23 cellular contexts compared by ENCODE assay signal in the genomic region with DNA sequence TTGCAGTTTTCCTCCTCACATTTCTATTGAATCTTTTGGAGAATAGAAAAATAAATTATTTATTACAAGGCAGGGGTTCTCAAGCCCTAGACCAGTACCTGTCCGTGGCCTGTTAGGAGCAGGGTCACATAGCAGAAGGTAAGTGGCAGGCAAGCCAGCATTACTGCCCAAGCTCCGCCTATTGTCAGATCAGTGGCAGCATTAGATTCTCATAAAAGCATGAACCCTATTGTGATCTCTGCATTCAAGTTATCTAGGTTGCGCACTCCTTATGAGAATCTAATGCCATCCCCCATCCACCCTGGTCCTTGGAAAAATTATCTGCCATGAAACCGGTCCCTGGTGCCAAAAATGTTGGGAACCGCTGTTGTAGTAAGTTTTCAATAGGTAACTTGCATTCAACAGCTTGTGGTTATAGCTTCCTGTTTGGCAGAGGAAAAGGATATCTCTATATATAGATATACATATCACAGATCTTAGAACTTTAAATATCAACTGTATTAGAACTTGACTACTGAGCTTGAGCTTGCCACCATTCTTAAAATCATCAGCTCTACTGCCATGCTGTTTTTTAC.
DNase-seq lines count a peak whose midpoint lies in the region; ATAC-seq and TF ChIP-seq lines count a peak whose summit lies in the region.
"Had no signal": no experiment of that assay in that cellular context is flagged by ENCODE, and none has a peak within 500 bp of the region (broad histone marks: within the 10 kb centered on the region; RNA-seq: fewer than 3 reads in every experiment).

No MANE protein-coding gene starts in this region.

- no peak overlapping the region for H3K9ac ChIP-seq in Karpas-422 (ENCODE audit: low read length)

- H3K36me3 ChIP-seq in Karpas-422 (ENCODE audit: insufficient read depth, low read length) (no peaks in the 10 kb centered on the region), osteoblast (ENCODE audit: insufficient read depth, low read length) (no peaks in the 10 kb centered on the region)
- H3K36me3 ChIP-seq: ascending aorta, left lung had no signal

- H3K4me2 ChIP-seq in Karpas-422 (ENCODE audit: low read depth, low read length, poor library complexity, severe bottlenecking) (no peak overlapping the region), osteoblast (ENCODE audit: insufficient read depth, low read length) (no peak overlapping the region)

- no peak for TF ChIP-seq CTCF in osteoblast (IDR thresholded peaks at IDR 0.05; ENCODE audit: extremely low read depth, low read depth, low read length)

- H3K27me3 ChIP-seq in Karpas-422 (ENCODE audit: low read length) (no peaks in the 10 kb centered on the region), osteoblast (ENCODE audit: insufficient read depth, low read length) (no peaks in the 10 kb centered on the region)
- H3K27me3 ChIP-seq: ascending aorta, left lung had no signal

- H3K9me3 ChIP-seq in Karpas-422 (ENCODE audit: low read length): no peaks in the 10 kb centered on the region
- H3K9me3 ChIP-seq in T-helper 17 cell (ENCODE audit: control insufficient read depth, low read length, poor library complexity, severe bottlenecking): no peaks in the 10 kb centered on the region
- no peaks in the 10 kb centered on the region for H3K9me3 ChIP-seq in osteoblast (ENCODE audit: low read depth, low read length)
- H3K9me3 ChIP-seq: ascending aorta, left lung had no signal

- H3K27ac ChIP-seq in Karpas-422 (ENCODE audit: low read length) (no peak overlapping the region), osteoblast (ENCODE audit: low read depth, low read length) (no peak overlapping the region)
- H3K27ac ChIP-seq: ascending aorta, epithelial cell of prostate, left lung had no signal

- DNase-seq in activated naive CD4-positive, alpha-beta T cell treated with anti-CD3 and anti-CD28 coated beads, Interleukin-2, amount 10 ng/mL, durations not matched to agents 7 days and 5 days: no peak
- DNase-seq in activated naive CD4-positive, alpha-beta T cell treated with anti-CD3 and anti-CD28 coated beads, Interleukin-2, amount 50 U/mL, for 72 hours (ENCODE audit: low spot score in 2 of 2): no peak
- DNase-seq in Karpas-422: no peak
- DNase-seq in T-helper 17 cell: no peak
- no peak for DNase-seq in osteoblast (ENCODE audit: insufficient read length, low spot score, missing footprints)
- no peak for DNase-seq in C1 segment of cervical spinal cord (lab: John Stamatoyannopoulos, UW)
- no peak for DNase-seq in midbrain (lab: John Stamatoyannopoulos, UW)
- DNase-seq in NCI-H2081 (lab: John Stamatoyannopoulos, UW): no peak
- DNase-seq: activated B cell treated with CpG ODN at 0.5 μM for 24 hours; activated naive CD4-positive, alpha-beta T cell treated with anti-CD3 and anti-CD28 coated beads for 36 hours; activated T-cell treated with anti-CD3 and anti-CD28 coated beads, Interleukin-2, amount 50 U/mL, for 48 hours; central memory CD4-positive, alpha-beta T cell; DMS153; foreskin fibroblast; left lung; NCI-H1694; stimulated activated CD4-positive, alpha-beta T cell treated with anti-CD3 and anti-CD28 coated beads, Interleukin-2, amount 100 ng/mL, for 24 hours had no signal

- H3K4me1 ChIP-seq in Karpas-422 (ENCODE audit: low read length) (peaks cover 40% of the 10 kb centered on the region), osteoblast (ENCODE audit: insufficient read depth, low read length) (no peaks in the 10 kb centered on the region)
- H3K4me1 ChIP-seq: ascending aorta, left lung had no signal

- H3K79me2 ChIP-seq in Karpas-422 (ENCODE audit: low read length) (no peaks in the 10 kb centered on the region), osteoblast (ENCODE audit: insufficient read depth, low read length) (no peaks in the 10 kb centered on the region)

- H3K9me2 ChIP-seq in Karpas-422 (replicated peaks; ENCODE audit: insufficient read depth, low read length): no peaks in the 10 kb centered on the region

- H3K4me1 Mint-ChIP-seq in activated naive CD4-positive, alpha-beta T cell treated with anti-CD3 and anti-CD28 coated beads, Interleukin-2, amount 10 ng/mL, durations not matched to agents 7 days and 5 days: peaks cover 35% of the 10 kb centered on the region
- peaks cover 7% of the 10 kb centered on the region for H3K4me1 Mint-ChIP-seq in T-helper 17 cell

- H3K36me3 Mint-ChIP-seq in activated naive CD4-positive, alpha-beta T cell treated with anti-CD3 and anti-CD28 coated beads, Interleukin-2, amount 10 ng/mL, durations not matched to agents 7 days and 5 days: peaks cover 11% of the 10 kb centered on the region
- peaks cover 0 to under 1% of the 10 kb centered on the region in 2 donors for H3K36me3 Mint-ChIP-seq in activated naive CD4-positive, alpha-beta T cell treated with anti-CD3 and anti-CD28 coated beads, Interleukin-2, amount 50 U/mL, for 72 hours
- H3K36me3 Mint-ChIP-seq in T-helper 17 cell (ENCODE audit: low read depth): no peaks in the 10 kb centered on the region
- H3K36me3 Mint-ChIP-seq: CD8-positive, alpha-beta memory T cell; stimulated activated effector memory CD8-positive, alpha-beta T cell treated with anti-CD3 and anti-CD28 coated beads, Interleukin-12 subunit alpha, Interleukin-12 subunit beta, amount 100 ng/mL, for 72 hours had no signal

- CTCF ChIA-PET in activated naive CD4-positive, alpha-beta T cell treated with anti-CD3 and anti-CD28 coated beads, Interleukin-2, amount 10 ng/mL, durations not matched to agents 7 days and 5 days (lab: Charles Lee): no interaction called here

- H3K27ac Mint-ChIP-seq in activated naive CD4-positive, alpha-beta T cell treated with anti-CD3 and anti-CD28 coated beads, Interleukin-2, amount 10 ng/mL, durations not matched to agents 7 days and 5 days: peak overlapping the region; percentile 57
- no peak overlapping the region for H3K27ac Mint-ChIP-seq in activated naive CD4-positive, alpha-beta T cell treated with anti-CD3 and anti-CD28 coated beads, Interleukin-2, amount 50 U/mL, for 72 hours
- no peak overlapping the region for H3K27ac Mint-ChIP-seq in T-helper 17 cell
- H3K27ac Mint-ChIP-seq: activated B cell treated with CpG ODN at 0.5 μM for 24 hours; activated naive CD4-positive, alpha-beta T cell treated with anti-CD3 and anti-CD28 coated beads for 36 hours; progenitor cell of endocrine pancreas; stimulated activated effector memory CD8-positive, alpha-beta T cell treated with anti-CD3 and anti-CD28 coated beads, Interleukin-12 subunit alpha, Interleukin-12 subunit beta, amount 100 ng/mL, for 72 hours had no signal

- H4K20me1 ChIP-seq in Karpas-422 (ENCODE audit: insufficient read depth, low read depth, low read length) (no peaks in the 10 kb centered on the region), osteoblast (ENCODE audit: insufficient read depth, low read length) (no peaks in the 10 kb centered on the region)

- peak overlapping the region; percentile 22; the same call in 1 of the 2 replicates for H2AFZ ChIP-seq in Karpas-422 (ENCODE audit: low read length)
- H2AFZ ChIP-seq in osteoblast (ENCODE audit: low read length): peak overlapping the region; percentile 29

- no peak for ATAC-seq in activated naive CD4-positive, alpha-beta T cell treated with anti-CD3 and anti-CD28 coated beads, Interleukin-2, amount 50 U/mL, for 72 hours
- peak; percentile 35 for ATAC-seq in T-helper 17 cell
- ATAC-seq: left lung; Right ventricle myocardium inferior; stimulated activated effector memory CD8-positive, alpha-beta T cell treated with anti-CD3 and anti-CD28 coated beads, Interleukin-12 subunit alpha, Interleukin-12 subunit beta, amount 100 ng/mL, for 72 hours had no signal

- H3K4me3 ChIP-seq in Karpas-422 (ENCODE audit: low read length) (no peak overlapping the region), osteoblast (ENCODE audit: insufficient read depth, low read length) (no peak overlapping the region)
- H3K4me3 ChIP-seq: ascending aorta, left lung had no signal

- H3K9me3 Mint-ChIP-seq in activated naive CD4-positive, alpha-beta T cell treated with anti-CD3 and anti-CD28 coated beads, Interleukin-2, amount 10 ng/mL, durations not matched to agents 7 days and 5 days: peaks cover 10% of the 10 kb centered on the region
- peaks cover under 1 to 5% of the 10 kb centered on the region in 2 donors for H3K9me3 Mint-ChIP-seq in activated naive CD4-positive, alpha-beta T cell treated with anti-CD3 and anti-CD28 coated beads, Interleukin-2, amount 50 U/mL, for 72 hours

- H3K4me3 Mint-ChIP-seq in activated naive CD4-positive, alpha-beta T cell treated with anti-CD3 and anti-CD28 coated beads, Interleukin-2, amount 10 ng/mL, durations not matched to agents 7 days and 5 days: peak overlapping the region; percentile 55
- peak overlapping the region; percentile 63 for H3K4me3 Mint-ChIP-seq in T-helper 17 cell
- H3K4me3 Mint-ChIP-seq: activated B cell treated with CpG ODN at 0.5 μM for 24 hours; activated naive CD4-positive, alpha-beta T cell treated with anti-CD3 and anti-CD28 coated beads for 36 hours; stimulated activated effector memory CD8-positive, alpha-beta T cell treated with anti-CD3 and anti-CD28 coated beads, Interleukin-12 subunit alpha, Interleukin-12 subunit beta, amount 100 ng/mL, for 72 hours had no signal

- peaks cover 6% of the 10 kb centered on the region for H3K27me3 Mint-ChIP-seq in activated naive CD4-positive, alpha-beta T cell treated with anti-CD3 and anti-CD28 coated beads, Interleukin-2, amount 10 ng/mL, durations not matched to agents 7 days and 5 days
- no peaks in the 10 kb centered on the region for H3K27me3 Mint-ChIP-seq in T-helper 17 cell
